16 cellular contexts compared by ENCODE assay signal in the genomic region with DNA sequence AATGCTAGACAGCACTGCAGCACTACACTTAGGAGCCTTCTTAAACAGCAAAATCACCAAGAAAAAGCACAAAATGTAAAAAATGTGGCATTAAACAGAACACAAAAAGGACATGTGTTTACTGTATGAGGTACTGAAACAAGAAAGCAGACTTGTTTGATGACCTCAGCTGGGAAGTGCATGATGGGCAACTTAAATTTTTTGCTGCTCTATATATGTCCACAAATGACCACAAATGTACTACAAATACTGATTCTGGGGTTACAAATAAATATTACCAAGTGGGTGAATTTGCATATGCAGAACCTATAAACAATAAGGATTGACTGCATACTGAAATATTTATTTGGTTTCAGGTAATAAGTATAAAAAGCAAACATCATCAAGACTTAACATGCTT. TPM values are rescaled to one million over a fixed set of nuclear protein-coding genes. Genes with fewer than 3 reads are reported as not detected.
DNase-seq lines count a peak whose midpoint lies in the region; ATAC-seq and TF ChIP-seq lines count a peak whose summit lies in the region.
"Had no signal": no experiment of that assay in that cellular context is flagged by ENCODE, and none has a peak within 500 bp of the region (broad histone marks: within the 10 kb centered on the region; RNA-seq: fewer than 3 reads in every experiment).

No MANE protein-coding gene starts in this region.

- H3K9me3 ChIP-seq in SK-N-SH: no peaks in the 10 kb centered on the region
- H3K9me3 ChIP-seq in MM.1S (replicated peaks; ENCODE audit: insufficient read depth, low read length): no peaks in the 10 kb centered on the region
- no peaks in the 10 kb centered on the region for H3K9me3 ChIP-seq in smooth muscle cell (replicated peaks; ENCODE audit: low read depth)

- TF ChIP-seq EP300 in SK-N-SH (IDR thresholded peaks at IDR 0.05; ENCODE audit: borderline replicate concordance in 1 of 2, low read depth in 1 of 2, low read length in 1 of 2): no peak

- H3K4me1 ChIP-seq in SK-N-SH (ENCODE audit: control insufficient read depth in 1 of 2, insufficient read depth in 2 of 2, low read depth in 1 of 2, low read length in 1 of 2): peaks cover 0 to 4% of the 10 kb centered on the region in 2 experiments; a peak in 1 of 4 replicates
- peaks cover 4% of the 10 kb centered on the region; the same call in 1 of the 2 replicates for H3K4me1 ChIP-seq in MM.1S (ENCODE audit: low read length)
- peaks cover 22% of the 10 kb centered on the region for H3K4me1 ChIP-seq in smooth muscle cell (ENCODE audit: low read depth)

- H2AFZ ChIP-seq in SK-N-SH (ENCODE audit: low read depth) (no peak overlapping the region), MM.1S (ENCODE audit: low read length) (no peak overlapping the region), smooth muscle cell (ENCODE audit: low read depth) (no peak overlapping the region)

- no peak overlapping the region for H3K4me2 ChIP-seq in SK-N-SH
- no peak overlapping the region for H3K4me2 ChIP-seq in MM.1S (ENCODE audit: low read depth, low read length)
- H3K4me2 ChIP-seq in smooth muscle cell: peak overlapping the region; percentile 38

- ATAC-seq in SK-N-SH treated with all-trans-retinoic acid at 6 μM for 48 hours: 0 out of 3 replicates have a peak, but pooled peaks have one; percentile 21
- ATAC-seq in GM18505 (IDR thresholded peaks at IDR 0.05; ENCODE audit: unreplicated experiment): no peak

- no peaks in the 10 kb centered on the region for H4K20me1 ChIP-seq in SK-N-SH (ENCODE audit: insufficient read depth)
- no peaks in the 10 kb centered on the region for H4K20me1 ChIP-seq in MM.1S (ENCODE audit: insufficient read depth, low read length)
- peaks cover 67% of the 10 kb centered on the region for H4K20me1 ChIP-seq in smooth muscle cell (ENCODE audit: low read depth)

- no peaks in the 10 kb centered on the region for H3K27me3 ChIP-seq in SK-N-SH (ENCODE audit: insufficient read depth)
- H3K27me3 ChIP-seq in MM.1S (replicated peaks; ENCODE audit: insufficient read depth, low read length): no peaks in the 10 kb centered on the region
- no peaks in the 10 kb centered on the region for H3K27me3 ChIP-seq in smooth muscle cell (ENCODE audit: low read depth)

- H3K79me2 ChIP-seq in SK-N-SH (ENCODE audit: insufficient read depth): peaks cover 90% of the 10 kb centered on the region
- H3K79me2 ChIP-seq in MM.1S (ENCODE audit: low read length): no peaks in the 10 kb centered on the region; the same call in 1 of the 2 replicates
- peaks cover 84% of the 10 kb centered on the region for H3K79me2 ChIP-seq in smooth muscle cell (ENCODE audit: low read depth)

- TF ChIP-seq RAD21 in SK-N-SH (IDR thresholded peaks at IDR 0.05; ENCODE audit: low read length): no peak

- CTCF ChIA-PET in SK-N-SH (lab: Yijun Ruan, JAX): interaction anchor here (1.0 kb wide), 1 partner anchor 13 kb away, joined by 3 read pairs; a partner anchor contains a TSS

- DNase-seq in SK-N-SH: no peak
- DNase-seq in MM.1S: peak; percentile 20
- DNase-seq in fibroblast of villous mesenchyme (ENCODE audit: low read depth): peak; percentile 34
- DNase-seq in smooth muscle cell (lab: John Stamatoyannopoulos, UW; ENCODE audit: unreplicated experiment): no peak
- DNase-seq in NCI-H69 (lab: John Stamatoyannopoulos, UW): no peak
- no peak for DNase-seq in dedifferentiated amniotic fluid mesenchymal stem cell (ENCODE audit: extremely low spot score)
- DNase-seq: DMS79 treated with DMSO at 0.1 percent for 48 hours, HFFc6, Karpas-422, NCI-H1105, NCI-H1694, NCI-H748 treated with DMSO at 0.1 percent for 48 hours, Right ventricle myocardium superior had no signal

- no peaks in the 10 kb centered on the region for H3K9me2 ChIP-seq in SK-N-SH
- H3K9me2 ChIP-seq in MM.1S (replicated peaks; ENCODE audit: insufficient read depth, low read length): no peaks in the 10 kb centered on the region

- H3K27ac ChIP-seq in SK-N-SH (ENCODE audit: low read depth in 2 of 2, low read length in 1 of 2) (no peak overlapping the region), MM.1S (ENCODE audit: low read length) (no peak overlapping the region), smooth muscle cell (ENCODE audit: low read depth) (peak overlapping the region; percentile 79)
- H3K27ac ChIP-seq: 22Rv1 had no signal

- H3F3A ChIP-seq in SK-N-SH (replicated peaks; ENCODE audit: insufficient read depth): peaks cover 20% of the 10 kb centered on the region
- no peaks in the 10 kb centered on the region for H3F3A ChIP-seq in MM.1S (ENCODE audit: insufficient read depth, low read length)
- peaks cover 21% of the 10 kb centered on the region for H3F3A ChIP-seq in smooth muscle cell (ENCODE audit: low read depth)

- POLR2A ChIA-PET in SK-N-SH (lab: Yijun Ruan, JAX): no interaction called here

- H3K4me3 ChIP-seq in SK-N-SH (ENCODE audit: low read depth in 2 of 2, low read length in 1 of 2): no peak overlapping the region
- H3K4me3 ChIP-seq in MM.1S (ENCODE audit: low read length): no peak overlapping the region
- H3K4me3 ChIP-seq in fibroblast of villous mesenchyme (ENCODE audit: low read depth, low read length): no peak overlapping the region
- no peak overlapping the region for H3K4me3 ChIP-seq in smooth muscle cell

- TF ChIP-seq CTCF in SK-N-SH (IDR thresholded peaks at IDR 0.05) (no peak), MM.1S (IDR thresholded peaks at IDR 0.05; ENCODE audit: low read length) (no peak), fibroblast of villous mesenchyme (IDR thresholded peaks at IDR 0.05; ENCODE audit: insufficient read depth, low read depth, low read length) (no peak), smooth muscle cell (IDR thresholded peaks at IDR 0.05; ENCODE audit: borderline replicate concordance, insufficient read depth, poor library complexity, severe bottlenecking) (no peak)

- TF ChIP-seq POLR2A in GM18505 (IDR thresholded peaks at IDR 0.05; ENCODE audit: borderline replicate concordance, extremely low read depth, insufficient read depth, insufficient read length): no peak

- H3K9ac ChIP-seq in SK-N-SH: no peak overlapping the region
- no peak overlapping the region for H3K9ac ChIP-seq in MM.1S (ENCODE audit: low read length)
- no peak overlapping the region for H3K9ac ChIP-seq in smooth muscle cell (ENCODE audit: low read depth)

- H3K36me3 ChIP-seq in SK-N-SH (replicated peaks in 1 of 2; ENCODE audit: control insufficient read depth in 1 of 2, insufficient read depth in 2 of 2, low read length in 1 of 2): peaks cover 7 to 26% of the 10 kb centered on the region in 2 experiments
- no peaks in the 10 kb centered on the region for H3K36me3 ChIP-seq in MM.1S (replicated peaks; ENCODE audit: insufficient read depth, low read length)
- no peaks in the 10 kb centered on the region for H3K36me3 ChIP-seq in smooth muscle cell (ENCODE audit: low read depth)

TF ChIP-seq in SK-N-SH, 30 proteins besides CTCF, POLR2A, EP300 and RAD21 (continues in another document):
- TF ChIP-seq, protein P1, sequence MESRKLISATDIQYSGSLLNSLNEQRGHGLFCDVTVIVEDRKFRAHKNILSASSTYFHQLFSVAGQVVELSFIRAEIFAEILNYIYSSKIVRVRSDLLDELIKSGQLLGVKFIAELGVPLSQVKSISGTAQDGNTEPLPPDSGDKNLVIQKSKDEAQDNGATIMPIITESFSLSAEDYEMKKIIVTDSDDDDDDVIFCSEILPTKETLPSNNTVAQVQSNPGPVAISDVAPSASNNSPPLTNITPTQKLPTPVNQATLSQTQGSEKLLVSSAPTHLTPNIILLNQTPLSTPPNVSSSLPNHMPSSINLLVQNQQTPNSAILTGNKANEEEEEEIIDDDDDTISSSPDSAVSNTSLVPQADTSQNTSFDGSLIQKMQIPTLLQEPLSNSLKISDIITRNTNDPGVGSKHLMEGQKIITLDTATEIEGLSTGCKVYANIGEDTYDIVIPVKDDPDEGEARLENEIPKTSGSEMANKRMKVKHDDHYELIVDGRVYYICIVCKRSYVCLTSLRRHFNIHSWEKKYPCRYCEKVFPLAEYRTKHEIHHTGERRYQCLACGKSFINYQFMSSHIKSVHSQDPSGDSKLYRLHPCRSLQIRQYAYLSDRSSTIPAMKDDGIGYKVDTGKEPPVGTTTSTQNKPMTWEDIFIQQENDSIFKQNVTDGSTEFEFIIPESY (IDR thresholded peaks at IDR 0.05; ENCODE audit: borderline replicate concordance, low read depth): no peak
- no peak for TF ChIP-seq FOXJ3 (CRISPR knock-in tag; IDR thresholded peaks at IDR 0.05)
- TF ChIP-seq, protein P2, sequence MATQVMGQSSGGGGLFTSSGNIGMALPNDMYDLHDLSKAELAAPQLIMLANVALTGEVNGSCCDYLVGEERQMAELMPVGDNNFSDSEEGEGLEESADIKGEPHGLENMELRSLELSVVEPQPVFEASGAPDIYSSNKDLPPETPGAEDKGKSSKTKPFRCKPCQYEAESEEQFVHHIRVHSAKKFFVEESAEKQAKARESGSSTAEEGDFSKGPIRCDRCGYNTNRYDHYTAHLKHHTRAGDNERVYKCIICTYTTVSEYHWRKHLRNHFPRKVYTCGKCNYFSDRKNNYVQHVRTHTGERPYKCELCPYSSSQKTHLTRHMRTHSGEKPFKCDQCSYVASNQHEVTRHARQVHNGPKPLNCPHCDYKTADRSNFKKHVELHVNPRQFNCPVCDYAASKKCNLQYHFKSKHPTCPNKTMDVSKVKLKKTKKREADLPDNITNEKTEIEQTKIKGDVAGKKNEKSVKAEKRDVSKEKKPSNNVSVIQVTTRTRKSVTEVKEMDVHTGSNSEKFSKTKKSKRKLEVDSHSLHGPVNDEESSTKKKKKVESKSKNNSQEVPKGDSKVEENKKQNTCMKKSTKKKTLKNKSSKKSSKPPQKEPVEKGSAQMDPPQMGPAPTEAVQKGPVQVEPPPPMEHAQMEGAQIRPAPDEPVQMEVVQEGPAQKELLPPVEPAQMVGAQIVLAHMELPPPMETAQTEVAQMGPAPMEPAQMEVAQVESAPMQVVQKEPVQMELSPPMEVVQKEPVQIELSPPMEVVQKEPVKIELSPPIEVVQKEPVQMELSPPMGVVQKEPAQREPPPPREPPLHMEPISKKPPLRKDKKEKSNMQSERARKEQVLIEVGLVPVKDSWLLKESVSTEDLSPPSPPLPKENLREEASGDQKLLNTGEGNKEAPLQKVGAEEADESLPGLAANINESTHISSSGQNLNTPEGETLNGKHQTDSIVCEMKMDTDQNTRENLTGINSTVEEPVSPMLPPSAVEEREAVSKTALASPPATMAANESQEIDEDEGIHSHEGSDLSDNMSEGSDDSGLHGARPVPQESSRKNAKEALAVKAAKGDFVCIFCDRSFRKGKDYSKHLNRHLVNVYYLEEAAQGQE (IDR thresholded peaks at IDR 0.05; ENCODE audit: low read depth, low read length): no peak

RNA-seq across cellular contexts. Expression of a gene that starts 13.1 kb away (rescaled TPM):
- polyA plus RNA-seq in SK-N-SH (2012; rRNA removed) (6.6 and 11.3 TPM in 2 replicates), smooth muscle cell (46.3 and 51.4 TPM in 2 replicates)
- polyA plus RNA-seq in SK-N-SH (2012; cell fraction: cytosol; rRNA removed): 14.7 and 19.5 TPM in 2 replicates
- 4.3 and 8.9 TPM in 2 replicates for polyA plus RNA-seq in SK-N-SH (2012; cell fraction: nucleus; rRNA removed)
- total RNA-seq in fibroblast of villous mesenchyme (58.7 and 63.5 TPM in 2 replicates), smooth muscle cell (95.3 and 112 TPM in 2 replicates)

RNA-seq across cellular contexts. Expression of a gene that starts 36.9 kb away (rescaled TPM):
- polyA plus RNA-seq in SK-N-SH (2012; rRNA removed) (5.3 and 7.7 TPM in 2 replicates), smooth muscle cell (12.0 and 12.4 TPM in 2 replicates)
- 9.7 and 11.3 TPM in 2 replicates for polyA plus RNA-seq in SK-N-SH (2012; cell fraction: cytosol; rRNA removed)
- polyA plus RNA-seq in SK-N-SH (2012; cell fraction: nucleus; rRNA removed): 2.6 and 4.6 TPM in 2 replicates
- total RNA-seq in fibroblast of villous mesenchyme (17.7 and 32.8 TPM in 2 replicates), smooth muscle cell (15.7 and 16.4 TPM in 2 replicates)

Comparison
In these comparisons a context has a peak if more than half of its experiments do, and no peak if none do; other contexts are left out.
1. DNase-seq: peak in MM.1S (single experiment) and fibroblast of villous mesenchyme (single experiment); none in SK-N-SH (single experiment), smooth muscle cell (single experiment), NCI-H69 (single experiment) and dedifferentiated amniotic fluid mesenchymal stem cell (single experiment).